ENCODE assay signal across 8 cellular contexts in the genomic region with DNA sequence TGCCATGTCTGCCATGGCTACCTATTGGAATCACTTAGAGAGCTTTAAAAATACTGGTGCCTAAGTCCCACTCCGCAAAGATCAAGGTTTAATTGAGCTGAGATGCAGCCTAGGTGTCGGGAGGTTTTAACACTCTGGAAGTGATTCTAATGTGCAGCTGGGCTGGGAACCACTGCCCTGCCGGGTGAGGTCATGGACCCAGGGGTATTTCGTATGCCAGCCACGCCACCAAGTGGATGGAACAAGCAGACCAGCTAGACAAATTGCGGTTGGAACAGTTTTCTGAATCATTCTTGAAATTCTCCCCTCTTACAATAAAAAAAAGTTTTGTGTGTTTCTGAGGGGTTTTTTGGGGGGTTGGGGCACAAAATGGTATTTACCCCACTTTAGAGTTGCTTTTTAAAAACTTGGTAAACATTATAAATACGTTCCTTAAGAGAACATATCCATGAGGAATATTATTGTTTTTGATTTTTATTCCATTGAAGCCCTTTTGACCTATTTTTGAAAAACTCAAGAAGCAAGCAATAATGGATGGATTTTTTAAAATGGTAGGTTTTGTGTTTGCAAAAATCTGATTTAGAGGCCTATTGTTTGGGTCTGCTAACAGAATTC.
DNase-seq lines count a peak whose midpoint lies in the region; ATAC-seq and TF ChIP-seq lines count a peak whose summit lies in the region.

No MANE protein-coding gene starts in this region.

- peak; percentile 87 for ATAC-seq in HG02623 (IDR thresholded peaks at IDR 0.05; ENCODE audit: unreplicated experiment)
- peak; percentile 97 for ATAC-seq in left colon

- H3K27ac ChIP-seq in 22Rv1 (no peak overlapping the region), caudate nucleus (ENCODE audit: low read depth, low read length) (no peak overlapping the region)

- TF ChIP-seq CTCF in 22Rv1 (IDR thresholded peaks at IDR 0.05): peak; percentile 84
- peak; percentile 83 for TF ChIP-seq CTCF in GM12873 (IDR thresholded peaks at IDR 0.05; ENCODE audit: insufficient read depth, low read depth, low read length, missing control alignments)

- DNase-seq in NCI-H1105 treated with DMSO at 0.1 percent for 48 hours (lab: John Stamatoyannopoulos, UW) (peak; percentile 81), T-helper 9 cell (peak; percentile 11), caudate nucleus (lab: John Stamatoyannopoulos, UW) (peak in 42 of 61 donors; percentile 0 to 55 (median 13)), left colon (peak; percentile 50 to 77)
- peak; percentile 2 to 4 for DNase-seq in stimulated activated CD8-positive, alpha-beta memory T cell treated with anti-CD3 and anti-CD28 coated beads, Interleukin-15, amount 100 ng/mL, for 4 hours (ENCODE audit: low read depth in 2 of 2)

- intact Hi-C loops in left colon (cut with DNase I, micrococcal nuclease): no loop called here

Comparison
In these comparisons a context has a peak if more than half of its experiments do, and no peak if none do; other contexts are left out.
1. DNase-seq: peak in every context shown above with its lines; median percentile 81 in NCI-H1105 treated with DMSO at 0.1 percent for 48 hours; 64 in left colon; 13 in caudate nucleus; 11 in T-helper 9 cell; 3 in stimulated activated CD8-positive, alpha-beta memory T cell treated with anti-CD3 and anti-CD28 coated beads, Interleukin-15, amount 100 ng/mL, for 4 hours.